Comparison of ENCODE assay signal across 23 cellular contexts in the genomic region with DNA sequence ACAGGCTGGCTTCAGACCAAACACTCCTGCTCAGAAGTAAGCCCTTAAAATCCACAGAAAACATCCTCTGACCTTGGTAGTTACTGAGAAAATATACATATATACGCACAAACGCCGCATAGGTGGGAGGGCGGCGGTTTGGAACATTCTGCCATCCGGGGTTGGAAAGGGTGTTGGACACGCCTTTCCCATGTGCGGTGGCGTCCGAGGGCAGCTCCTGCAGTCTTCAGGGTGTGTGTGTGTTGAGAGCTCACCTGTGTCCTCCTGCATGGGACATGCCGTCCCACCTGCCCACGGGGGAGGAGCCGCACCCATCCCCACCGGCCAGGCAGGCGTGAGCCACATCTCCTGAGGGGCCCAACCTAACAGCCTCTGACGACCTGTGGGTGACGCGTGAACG. TPM values are rescaled to one million over a fixed set of nuclear protein-coding genes. Genes with fewer than 3 reads are reported as not detected.
DNase-seq lines count a peak whose midpoint lies in the region; ATAC-seq, FAIRE-seq and TF ChIP-seq lines count a peak whose summit lies in the region.
"Had no signal": no experiment of that assay in that cellular context is flagged by ENCODE, and none has a peak within 500 bp of the region (broad histone marks: within the 10 kb centered on the region; RNA-seq: fewer than 3 reads in every experiment).

No MANE protein-coding gene starts in this region.

- H2BK15ac ChIP-seq in neuronal stem cell (ENCODE audit: low read length), result no peak overlapping the region

- no CpG with 5 or more reads among the region's 19 CpGs for WGBS in neuronal stem cell (ENCODE audit: extremely low coverage in 2 of 2, insufficient read length in 2 of 2, insufficient replicate concordance in 1 of 2), 2 donors
- WGBS in HepG2 (ENCODE audit: low lambda C conversion rate), result 24% methylated on average over 5 of the region's 19 CpGs

- H3F3A ChIP-seq in PC-3 (ENCODE audit: low read length, unreplicated experiment), result no peaks in the 10 kb centered on the region

- no peak overlapping the region for H3K27ac Mint-ChIP-seq in activated T-cell treated with anti-CD3 and anti-CD28 coated beads, Interleukin-2, amount 50 U/mL, for 24 hours
- H3K27ac Mint-ChIP-seq: B cell; CD8-positive, alpha-beta T cell; HFFc6 had no signal

- TF ChIP-seq RAD21 in HepG2 (CRISPR knock-in tag; IDR thresholded peaks at IDR 0.05), result no peak

- no peak overlapping the region for H2BK120ac ChIP-seq in neuronal stem cell (ENCODE audit: low read depth, low read length)

- peaks cover 2% of the 10 kb centered on the region for H3K79me1 ChIP-seq in neuronal stem cell (ENCODE audit: low read depth, low read length)

- no peak overlapping the region for H3K14ac ChIP-seq in neuronal stem cell (ENCODE audit: low read length)

- CTCF ChIA-PET in PC-3 (lab: Charles Lee) (no interaction called here), HepG2 (lab: Yijun Ruan, JAX; ENCODE audit: low intra/inter-chr PET ratio, low total read pairs) (no interaction called here)

- TF ChIP-seq POLR2A in HepG2 (IDR thresholded peaks at IDR 0.05; ENCODE audit: insufficient read depth in 1 of 2, low read depth in 2 of 2, low read length in 2 of 2), result no peak

- no peak overlapping the region for H2BK12ac ChIP-seq in neuronal stem cell (ENCODE audit: low read length)

- H4K91ac ChIP-seq in neuronal stem cell (ENCODE audit: low read depth, low read length, poor library complexity), result no peak overlapping the region

- H3K4me1 ChIP-seq in ES-I3 (ENCODE audit: insufficient read depth, low read length) (no peaks in the 10 kb centered on the region; the same call in 1 of the 2 replicates), PC-3 (ENCODE audit: insufficient read depth, low read length) (no peaks in the 10 kb centered on the region), neuronal stem cell (ENCODE audit: control insufficient read depth in 2 of 2, insufficient read depth in 1 of 2, low read depth in 1 of 2, low read length in 2 of 2) (peaks cover 0 to 2% of the 10 kb centered on the region in 2 donors), HepG2 (ENCODE audit: insufficient read depth, low read length) (no peaks in the 10 kb centered on the region)
- H3K4me1 ChIP-seq: Caco-2, HAP-1 had no signal

- in situ Hi-C loops in HepG2 (cut with HindIII; ENCODE audit: extremely low pct_ligation_motif_present, low pct_unique_long_range_greater_than_20kb), result no loop called here

- peak overlapping the region; percentile 29 for H2BK5ac ChIP-seq in neuronal stem cell (ENCODE audit: low read length)

- intact Hi-C loops in PC-3 (cut with micrococcal nuclease) (no loop called here), left colon (cut with DNase I, micrococcal nuclease) (no loop called here), HepG2 (cut with micrococcal nuclease; ENCODE audit: unreplicated experiment) (no loop called here)

- H3K9me2 ChIP-seq in PC-3 (replicated peaks; ENCODE audit: low read length), result no peaks in the 10 kb centered on the region
- H3K9me2 ChIP-seq: SK-N-SH had no signal

- H3K27me3 Mint-ChIP-seq in activated T-cell treated with anti-CD3 and anti-CD28 coated beads, Interleukin-2, amount 50 U/mL, for 24 hours, result peaks cover 27% of the 10 kb centered on the region

- H2AK5ac ChIP-seq in neuronal stem cell (ENCODE audit: low read depth, low read length), result no peak overlapping the region

- no peak overlapping the region for H3K4me2 ChIP-seq in PC-3 (ENCODE audit: low read length)
- H3K4me2 ChIP-seq in neuronal stem cell (ENCODE audit: insufficient read depth, low read length, poor library complexity, severe bottlenecking), result no peak overlapping the region
- no peak overlapping the region for H3K4me2 ChIP-seq in HepG2 (ENCODE audit: low read depth, low read length)
- H3K4me2 ChIP-seq: SK-N-SH had no signal

- peak overlapping the region; percentile 90 for H3K23ac ChIP-seq in neuronal stem cell (ENCODE audit: low read depth, low read length, poor library complexity)

- BruUV-seq in PC-3 (replicated peaks; lab: Mats Ljungman, UMichigan) (no TSS peak), HepG2 (replicated peaks; lab: Mats Ljungman, UMichigan) (no TSS peak)

- no peaks in the 10 kb centered on the region for H3K36me3 ChIP-seq in ES-I3 (ENCODE audit: insufficient read depth, low read length)
- H3K36me3 ChIP-seq in PC-3 (ENCODE audit: low read depth, low read length), result no peaks in the 10 kb centered on the region
- no peaks in the 10 kb centered on the region for H3K36me3 ChIP-seq in neuronal stem cell (replicated peaks in 1 of 2; ENCODE audit: control insufficient read depth in 2 of 2, insufficient read depth in 2 of 2, low read length in 2 of 2)
- no peaks in the 10 kb centered on the region for H3K36me3 ChIP-seq in HepG2 (replicated peaks in 1 of 2; ENCODE audit: control insufficient read depth in 1 of 2, insufficient read depth in 2 of 2, low read length in 2 of 2)
- H3K36me3 ChIP-seq: HAP-1 had no signal

- no peak overlapping the region for H3K4ac ChIP-seq in neuronal stem cell (ENCODE audit: low read length)

- H3K27ac ChIP-seq in PC-3 (ENCODE audit: low read length) (no peak overlapping the region), neuronal stem cell (replicated peaks; ENCODE audit: low read length) (no peak overlapping the region), HepG2 (ENCODE audit: extremely low read length, insufficient read depth, low read length) (no peak overlapping the region)
- H3K27ac ChIP-seq: 22Rv1, C4-2B had no signal

- no peaks in the 10 kb centered on the region for H3K9me3 Mint-ChIP-seq in activated T-cell treated with anti-CD3 and anti-CD28 coated beads, Interleukin-2, amount 50 U/mL, for 24 hours
- H3K9me3 Mint-ChIP-seq: CD8-positive, alpha-beta T cell; HFFc6 had no signal

- H3K27me3 ChIP-seq in PC-3 (ENCODE audit: low read length) (no peaks in the 10 kb centered on the region), neuronal stem cell (ENCODE audit: control insufficient read depth in 3 of 3, insufficient read depth in 3 of 3, low read depth in 1 of 3, low read length in 3 of 3) (peaks cover 32 to 65% (median 61%) of the 10 kb centered on the region in 3 experiments), HepG2 (ENCODE audit: control insufficient read depth in 1 of 2, insufficient read depth in 2 of 2, low read length in 2 of 2) (peaks cover 23 to 80% of the 10 kb centered on the region in 2 experiments)

- ATAC-seq in PC-3 (peak; percentile 29), left colon (peak; percentile 36), HepG2 (no peak)
- ATAC-seq: CD8-positive, alpha-beta T cell had no signal

- no peak for TF ChIP-seq CTCF in PC-3 (conservative IDR thresholded peaks at IDR 0.05; ENCODE audit: low read depth, low read length)
- TF ChIP-seq CTCF in HepG2 (CRISPR knock-in tag; IDR thresholded peaks at IDR 0.05), result no peak

- TF ChIP-seq EP300 in HepG2 (IDR thresholded peaks at IDR 0.05; ENCODE audit: low read depth in 2 of 2, low read length in 2 of 2) (no peak), HepG2 (CRISPR knock-in tag; IDR thresholded peaks at IDR 0.05; ENCODE audit: borderline replicate concordance) (no peak)

- H3K9ac ChIP-seq in ES-I3 (ENCODE audit: low read depth, low read length) (0 out of 2 replicates have a peak overlapping the region, but pooled peaks have one; percentile 13), PC-3 (ENCODE audit: low read length) (no peak overlapping the region), neuronal stem cell (ENCODE audit: low read depth, low read length, poor library complexity) (peak overlapping the region; percentile 86), HepG2 (ENCODE audit: insufficient read depth, low read depth, low read length) (no peak overlapping the region)
- H3K9ac ChIP-seq: SK-N-SH had no signal

- H2AFZ ChIP-seq in PC-3 (ENCODE audit: low read length) (no peak overlapping the region), neuronal stem cell (ENCODE audit: low read length) (no peak overlapping the region), HepG2 (ENCODE audit: low read length) (no peak overlapping the region)

- no peak for FAIRE-seq in HepG2 (lab: Jason Lieb, UNC)
- FAIRE-seq: GM12891 had no signal

- H3K4me1 Mint-ChIP-seq in activated T-cell treated with anti-CD3 and anti-CD28 coated beads, Interleukin-2, amount 50 U/mL, for 24 hours (ENCODE audit: low read depth), result no peaks in the 10 kb centered on the region
- H3K4me1 Mint-ChIP-seq: B cell had no signal

- no peak for DNase-seq in PC-3
- DNase-seq in left colon, result no peak
- no peak for DNase-seq in neuronal stem cell (ENCODE audit: low spot score)
- no peak for DNase-seq in SKM-1 (lab: John Stamatoyannopoulos, UW; ENCODE audit: unreplicated experiment)
- no peak for DNase-seq in HepG2 (ENCODE audit: low spot score)
- DNase-seq in activated T-cell treated with anti-CD3 and anti-CD28 coated beads, Interleukin-2, amount 50 U/mL, for 24 hours, result no peak
- DNase-seq: Caco-2; CD8-positive, alpha-beta T cell; GDM1; HFFc6; KBM-7; MV-4-11; NCI-H2029; NCI-H446; NCI-H524 treated with DMSO at 0.1 percent for 48 hours; NCI-H774; SK-N-SH had no signal

- H4K8ac ChIP-seq in neuronal stem cell (ENCODE audit: low read depth, low read length), result peak overlapping the region; percentile 17

- no peaks in the 10 kb centered on the region for H3K79me2 ChIP-seq in PC-3 (ENCODE audit: low read length)
- no peaks in the 10 kb centered on the region for H3K79me2 ChIP-seq in HepG2 (ENCODE audit: insufficient read depth, low read length)

- no peak overlapping the region for H3K4me3 Mint-ChIP-seq in activated T-cell treated with anti-CD3 and anti-CD28 coated beads, Interleukin-2, amount 50 U/mL, for 24 hours
- H3K4me3 Mint-ChIP-seq: B cell; CD8-positive, alpha-beta T cell; HFFc6 had no signal

- H3K4me3 ChIP-seq in PC-3 (ENCODE audit: low read length), result no peak overlapping the region
- peak overlapping the region in 1 of 2 donors; percentile 20 for H3K4me3 ChIP-seq in neuronal stem cell (ENCODE audit: low read length in 2 of 2)
- no peak overlapping the region for H3K4me3 ChIP-seq in HepG2 (replicated peaks in 1 of 3; ENCODE audit: insufficient read depth in 1 of 3, low read depth in 2 of 3, low read length in 3 of 3)
- H3K4me3 ChIP-seq: HAP-1 had no signal

- POLR2A ChIA-PET in PC-3 (lab: Charles Lee; ENCODE audit: unreplicated experiment) (no interaction called here), HepG2 (lab: Yijun Ruan, JAX) (no interaction called here)

- H4K20me1 ChIP-seq in PC-3 (ENCODE audit: low read length) (no peaks in the 10 kb centered on the region), HepG2 (ENCODE audit: insufficient read depth, low read length) (0 out of 2 replicates have a peak, but pooled peaks cover 3% of the 10 kb centered on the region)

- no peaks in the 10 kb centered on the region for H3K36me3 Mint-ChIP-seq in activated T-cell treated with anti-CD3 and anti-CD28 coated beads, Interleukin-2, amount 50 U/mL, for 24 hours (ENCODE audit: low read depth)
- H3K36me3 Mint-ChIP-seq: CD8-positive, alpha-beta T cell had no signal

- no peak overlapping the region for H3K18ac ChIP-seq in neuronal stem cell (ENCODE audit: low read length)

- H3K9me3 ChIP-seq in ES-I3 (ENCODE audit: control insufficient read depth, insufficient read depth, low read length) (no peaks in the 10 kb centered on the region), PC-3 (ENCODE audit: low read length) (no peaks in the 10 kb centered on the region), neuronal stem cell (replicated peaks in 1 of 2; ENCODE audit: control insufficient read depth in 2 of 2, insufficient read depth in 1 of 2, low read depth in 1 of 2, low read length in 2 of 2) (no peaks in the 10 kb centered on the region), HepG2 (ENCODE audit: low read length) (no peaks in the 10 kb centered on the region)
- H3K9me3 ChIP-seq: Caco-2, HAP-1, SK-N-SH had no signal

RNA-seq across cellular contexts. Expression of a gene that starts 28.2 kb away (rescaled TPM):
- 4.7 and 4.9 TPM in 2 replicates for total RNA-seq in PC-3 (2014; rRNA removed)
- 100 to 1,000 TPM in 1 of 2 donors, 10 to 100 TPM in 1; 78.1 to 170 TPM for total RNA-seq in left colon
- polyA plus RNA-seq in neuronal stem cell (2013, experiment 1 of 2), result 3.3 TPM
- polyA plus RNA-seq in neuronal stem cell (2013, experiment 2 of 2), result 3.2 TPM
- total RNA-seq in HepG2 (2016; rRNA removed; fragmentation: Illumina TruSeq; extraction: Trizol), result 1.2 and 1.8 TPM in 2 replicates
- total RNA-seq in HepG2 (2016; cell fraction: cytosol; rRNA removed; fragmentation: Illumina TruSeq; extraction: Trizol; ENCODE audit: low read depth), result 0.30 and 0.35 TPM in 2 replicates
- total RNA-seq in HepG2 (2016; cell fraction: insoluble cytoplasmic fraction; rRNA removed; fragmentation: Illumina TruSeq; extraction: Trizol), result 1.3 and 1.6 TPM in 2 replicates
- total RNA-seq in HepG2 (2016; cell fraction: membrane; rRNA removed; fragmentation: Illumina TruSeq; extraction: Trizol), result 1.5 and 1.9 TPM in 2 replicates
- 1.1 and 1.2 TPM in 2 replicates for total RNA-seq in HepG2 (2016; cell fraction: nucleus; rRNA removed; fragmentation: Illumina TruSeq; extraction: Trizol)
- polyA plus RNA-seq in HepG2 (2011; rRNA removed), result 1.5 and 1.9 TPM in 2 replicates
- polyA plus RNA-seq in HepG2 (2011; cell fraction: cytosol; rRNA removed), result 1.4 TPM in 2 replicates
- 2.2 and 2.4 TPM in 2 replicates for polyA plus RNA-seq in HepG2 (2011; cell fraction: nucleus; rRNA removed)
- 1.1 and 1.4 TPM in 2 replicates for polyA plus RNA-seq in HepG2 (2012)
- polyA plus RNA-seq in HepG2 (2016; cell fraction: cytosol; fragmentation: Illumina TruSeq; extraction: Trizol; ENCODE audit: low read depth), result 0.37 and 0.43 TPM in 2 replicates
- polyA plus RNA-seq in HepG2 (2016; cell fraction: insoluble cytoplasmic fraction; fragmentation: Illumina TruSeq; extraction: Trizol; ENCODE audit: low read depth), result 1.7 and 1.8 TPM in 2 replicates
- polyA plus RNA-seq in HepG2 (2016; cell fraction: membrane; fragmentation: Illumina TruSeq; extraction: Trizol; ENCODE audit: low read depth), result 1.4 and 1.6 TPM in 2 replicates
- polyA plus RNA-seq in HepG2 (2016; cell fraction: nucleus; fragmentation: Illumina TruSeq; extraction: Trizol; ENCODE audit: insufficient read depth, low read depth), result 1.9 and 2.4 TPM in 2 replicates
- 0.76 and 1.0 TPM in 2 replicates for polyA minus RNA-seq in HepG2 (2011; rRNA and poly(A)+ RNA removed; ENCODE audit: low replicate concordance)
- polyA minus RNA-seq in HepG2 (2011; cell fraction: cytosol; rRNA and poly(A)+ RNA removed), result 0.35 and 0.49 TPM in 2 replicates
- 0.99 and 1.0 TPM in 2 replicates for polyA minus RNA-seq in HepG2 (2011; cell fraction: nucleus; rRNA and poly(A)+ RNA removed)

RNA-seq across cellular contexts. Expression of a gene that starts 53.1 kb away (rescaled TPM):
- total RNA-seq in PC-3 (2014; rRNA removed), result 31.3 and 42.1 TPM in 2 replicates
- 10 to 100 TPM; 65.2 to 75.1 TPM for total RNA-seq in left colon
- 18.9 TPM for polyA plus RNA-seq in neuronal stem cell (2013, experiment 1 of 2)
- polyA plus RNA-seq in neuronal stem cell (2013, experiment 2 of 2), result 18.7 TPM
- 16.0 and 20.5 TPM in 2 replicates for total RNA-seq in HepG2 (2016; rRNA removed; fragmentation: Illumina TruSeq; extraction: Trizol)
- total RNA-seq in HepG2 (2016; cell fraction: cytosol; rRNA removed; fragmentation: Illumina TruSeq; extraction: Trizol; ENCODE audit: low read depth), result 7.2 and 7.9 TPM in 2 replicates
- 14.6 and 19.5 TPM in 2 replicates for total RNA-seq in HepG2 (2016; cell fraction: insoluble cytoplasmic fraction; rRNA removed; fragmentation: Illumina TruSeq; extraction: Trizol)
- 13.8 and 14.1 TPM in 2 replicates for total RNA-seq in HepG2 (2016; cell fraction: membrane; rRNA removed; fragmentation: Illumina TruSeq; extraction: Trizol)
- total RNA-seq in HepG2 (2016; cell fraction: nucleus; rRNA removed; fragmentation: Illumina TruSeq; extraction: Trizol), result 11.2 and 13.3 TPM in 2 replicates
- 9.2 and 11.8 TPM in 2 replicates for polyA plus RNA-seq in HepG2 (2011; rRNA removed)
- polyA plus RNA-seq in HepG2 (2011; cell fraction: cytosol; rRNA removed), result 6.8 and 8.3 TPM in 2 replicates
- polyA plus RNA-seq in HepG2 (2011; cell fraction: nucleus; rRNA removed), result 26.9 and 28.5 TPM in 2 replicates
- 14.6 and 15.2 TPM in 2 replicates for polyA plus RNA-seq in HepG2 (2012)
- 5.5 and 5.9 TPM in 2 replicates for polyA plus RNA-seq in HepG2 (2016; cell fraction: cytosol; fragmentation: Illumina TruSeq; extraction: Trizol; ENCODE audit: low read depth)
- 14.3 and 16.5 TPM in 2 replicates for polyA plus RNA-seq in HepG2 (2016; cell fraction: insoluble cytoplasmic fraction; fragmentation: Illumina TruSeq; extraction: Trizol; ENCODE audit: low read depth)
- polyA plus RNA-seq in HepG2 (2016; cell fraction: membrane; fragmentation: Illumina TruSeq; extraction: Trizol; ENCODE audit: low read depth), result 7.8 and 8.8 TPM in 2 replicates
- polyA plus RNA-seq in HepG2 (2016; cell fraction: nucleus; fragmentation: Illumina TruSeq; extraction: Trizol; ENCODE audit: insufficient read depth, low read depth), result 28.1 and 32.7 TPM in 2 replicates
- 15.9 and 55.4 TPM in 2 replicates for polyA minus RNA-seq in HepG2 (2011; rRNA and poly(A)+ RNA removed; ENCODE audit: low replicate concordance)
- 6.1 and 7.2 TPM in 2 replicates for polyA minus RNA-seq in HepG2 (2011; cell fraction: cytosol; rRNA and poly(A)+ RNA removed)
- 12.9 and 14.2 TPM in 2 replicates for polyA minus RNA-seq in HepG2 (2011; cell fraction: nucleus; rRNA and poly(A)+ RNA removed)

Comparison
In these comparisons a context has a peak if more than half of its experiments do, and no peak if none do; other contexts are left out.
1. H3K9ac ChIP-seq: peak in ES-I3 (single experiment) and neuronal stem cell (single experiment); none in PC-3 (single experiment) and HepG2 (single experiment).
2. RNA of a gene that starts 28.2 kb away (total RNA-seq): 78.1 to 170 TPM in left colon; 4.7 to 4.9 TPM in PC-3 and 0.30 to 1.9 TPM in HepG2; every median in the first group is over 10 times any median in the second.